17 cellular contexts compared by ENCODE assay signal in the genomic region with DNA sequence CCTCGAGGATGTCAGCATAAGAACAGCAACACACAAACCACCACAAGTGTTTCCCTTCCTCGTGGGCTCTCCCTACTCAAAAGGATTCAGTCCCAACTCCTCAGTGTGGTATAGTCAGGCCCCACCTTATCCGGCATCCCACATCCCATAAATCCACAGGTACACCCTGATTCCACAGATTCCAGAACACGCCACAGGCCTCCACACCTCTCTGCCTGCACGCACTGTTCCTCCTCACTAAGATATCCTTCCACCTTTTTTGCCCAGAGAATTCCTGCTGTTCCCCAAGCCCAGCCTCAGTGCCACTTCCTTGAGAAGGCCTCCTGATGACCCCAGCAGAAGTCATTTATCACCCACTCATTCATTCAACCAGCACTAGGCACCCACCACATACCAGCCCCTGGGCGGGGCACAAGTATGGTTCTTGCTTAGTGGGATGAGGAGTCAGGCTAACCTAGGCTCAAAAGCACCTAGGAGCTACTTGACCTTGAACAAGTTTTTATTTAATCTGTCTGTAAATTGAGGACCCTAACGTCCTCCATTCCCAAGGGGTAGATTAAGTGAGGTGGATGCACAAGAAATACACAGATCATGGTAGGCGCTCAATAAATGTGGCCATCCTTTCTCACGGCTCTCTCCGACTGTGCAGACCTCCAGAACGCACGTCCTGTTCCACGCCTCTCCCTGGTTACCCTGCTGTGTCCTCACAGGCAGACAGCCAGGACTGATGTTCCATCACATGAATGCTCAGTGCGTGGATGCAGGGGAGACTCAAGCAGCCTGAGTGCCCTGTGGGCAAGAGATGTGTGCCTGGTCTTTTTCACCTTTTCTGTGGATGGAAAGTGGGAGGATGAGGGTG. TPM values are rescaled to one million over a fixed set of nuclear protein-coding genes. Genes with fewer than 3 reads are reported as not detected.
DNase-seq lines count a peak whose midpoint lies in the region; ATAC-seq, FAIRE-seq and TF ChIP-seq lines count a peak whose summit lies in the region.
"Had no signal": no experiment of that assay in that cellular context is flagged by ENCODE, and none has a peak within 500 bp of the region (broad histone marks: within the 10 kb centered on the region; RNA-seq: fewer than 3 reads in every experiment).

No MANE protein-coding gene starts in this region.

- H3K4me1 ChIP-seq in BLaER1 treated with 17β-estradiol and CSF1 and Interleukin-3, amounts not matched to agents 10 nM and 100 nM = peaks cover 19 to 61% (median 48%) of the 10 kb centered on the region in 10 experiments
- H3K4me1 ChIP-seq: parathyroid adenoma had no signal

- H3K36me3 Mint-ChIP-seq in natural killer cell = no peaks in the 10 kb centered on the region

- TF ChIP-seq CTCF in bronchial epithelial cell (IDR thresholded peaks at IDR 0.05; ENCODE audit: insufficient read depth, low read length, severe bottlenecking) = no peak
- TF ChIP-seq CTCF in natural killer cell (IDR thresholded peaks at IDR 0.05) = no peak

- peaks cover 59% of the 10 kb centered on the region in 2 donors for H3K27me3 Mint-ChIP-seq in natural killer cell (ENCODE audit: low read depth in 2 of 2)

- peak overlapping the region in 7 of 11 experiments; percentile 84 to 97 (median 94); a peak in 9 of 22 replicates for H3K4me2 ChIP-seq in BLaER1 treated with 17β-estradiol and CSF1 and Interleukin-3, amounts not matched to agents 10 nM and 100 nM

- H4K20me1 ChIP-seq in BLaER1 treated with 17β-estradiol and CSF1 and Interleukin-3, amounts not matched to agents 10 nM and 100 nM = peaks cover 0 to 82% (median 18%) of the 10 kb centered on the region in 11 experiments; a peak in 16 of 22 replicates

- FAIRE-seq in bronchial epithelial cell (lab: Jason Lieb, UNC) = peak; percentile 68
- FAIRE-seq: GM18507, H54 had no signal

- H3K27ac ChIP-seq in BLaER1 treated with 17β-estradiol and CSF1 and Interleukin-3, amounts not matched to agents 10 nM and 100 nM = no peak overlapping the region
- H3K27ac ChIP-seq: C4-2B, HL-60, parathyroid adenoma had no signal

- H3K9ac ChIP-seq in BLaER1 treated with 17β-estradiol and CSF1 and Interleukin-3, amounts not matched to agents 10 nM and 100 nM = no peak overlapping the region
- H3K9ac ChIP-seq: parathyroid adenoma had no signal

- peaks cover 46 to 98% (median 58%) of the 10 kb centered on the region in 11 experiments for H3K27me3 ChIP-seq in BLaER1 treated with 17β-estradiol and CSF1 and Interleukin-3, amounts not matched to agents 10 nM and 100 nM
- H3K27me3 ChIP-seq in bronchial epithelial cell (ENCODE audit: control insufficient read depth, insufficient read depth, low read length) = peaks cover 35% of the 10 kb centered on the region

- peaks cover 4 to 22% of the 10 kb centered on the region in 2 donors for H3K4me1 Mint-ChIP-seq in natural killer cell

- H3K36me3 ChIP-seq in BLaER1 treated with 17β-estradiol and CSF1 and Interleukin-3, amounts not matched to agents 10 nM and 100 nM = no peaks in the 10 kb centered on the region
- no peaks in the 10 kb centered on the region for H3K36me3 ChIP-seq in bronchial epithelial cell (ENCODE audit: control insufficient read depth, insufficient read depth, low read length)

- in situ Hi-C loops in Caki2 (cut with HindIII; ENCODE audit: low pct_unique_long_range_greater_than_20kb, low sequenced_read_pairs) = no loop called here

- H3K4me3 Mint-ChIP-seq in natural killer cell = peak overlapping the region; percentile 66
- H3K4me3 Mint-ChIP-seq: dendritic cell treated with granulocyte-macrophage colony-stimulating factor and Interleukin-4, amounts not matched to agents 40 ng/mL and 50 ng/mL, for 4 days had no signal

- peak; percentile 62 for DNase-seq in Caki2 (ENCODE audit: low read depth)
- no peak for DNase-seq in bronchial epithelial cell (ENCODE audit: low read depth)
- DNase-seq in natural killer cell = no peak
- DNase-seq in sciatic nerve (ENCODE audit: low spot score) = no peak
- no peak for DNase-seq in NCI-H524 treated with DMSO at 0.1 percent for 48 hours (lab: John Stamatoyannopoulos, UW)
- DNase-seq: amniotic stem cell, NCI-H1436 treated with DMSO at 0.1 percent for 48 hours had no signal

- intact Hi-C loops in natural killer cell (cut with micrococcal nuclease) = no loop called here
- intact Hi-C loops in sciatic nerve (cut with DNase I) = no loop called here

- H3K4me3 ChIP-seq in BLaER1 treated with 17β-estradiol and CSF1 and Interleukin-3, amounts not matched to agents 10 nM and 100 nM = no peak overlapping the region
- H3K4me3 ChIP-seq in bronchial epithelial cell (ENCODE audit: low read depth, low read length) = no peak overlapping the region

- H3K9me3 Mint-ChIP-seq in natural killer cell = no peaks in the 10 kb centered on the region
- H3K9me3 Mint-ChIP-seq: dendritic cell treated with granulocyte-macrophage colony-stimulating factor and Interleukin-4, amounts not matched to agents 40 ng/mL and 50 ng/mL, for 4 days had no signal

- no peak for ATAC-seq in natural killer cell
- ATAC-seq in sciatic nerve = no peak
- ATAC-seq in HG03175 (IDR thresholded peaks at IDR 0.05; ENCODE audit: unreplicated experiment) = no peak

- peak overlapping the region in 1 of 2 donors; percentile 6 for H3K27ac Mint-ChIP-seq in natural killer cell
- H3K27ac Mint-ChIP-seq: dendritic cell treated with granulocyte-macrophage colony-stimulating factor and Interleukin-4, amounts not matched to agents 40 ng/mL and 50 ng/mL, for 4 days had no signal

- H3K9me3 ChIP-seq in BLaER1 treated with 17β-estradiol and CSF1 and Interleukin-3, amounts not matched to agents 10 nM and 100 nM (replicated peaks in 1 of 11) = no peaks in the 10 kb centered on the region

RNA-seq across cellular contexts. Expression of a gene that starts 2.1 kb away (rescaled TPM):
- 0.20 and 1.5 TPM in 2 replicates for total RNA-seq in Caki2 (2014; rRNA removed; shearing (Covaris generic); ENCODE audit: low replicate concordance)
- total RNA-seq in bronchial epithelial cell (not detected in 2 replicates), natural killer cell (not detected), sciatic nerve (0.71 TPM)
- total RNA-seq: lung microvascular endothelial cell, NCI-H460 had no signal

RNA-seq across cellular contexts. Expression of a gene that starts 10.8 kb away (rescaled TPM):
- 198 and 250 TPM in 2 replicates for total RNA-seq in Caki2 (2014; rRNA removed; shearing (Covaris generic); ENCODE audit: low replicate concordance)
- 1.8 and 7.1 TPM in 2 replicates for total RNA-seq in bronchial epithelial cell
- total RNA-seq in natural killer cell = under 1 TPM in 1 of 3 donors, not detected in 2; 0.25 TPM
- 15.4 TPM for total RNA-seq in sciatic nerve

RNA-seq across cellular contexts. Expression of a gene that starts 49.0 kb away (rescaled TPM):
- total RNA-seq in Caki2 (2014; rRNA removed; shearing (Covaris generic); ENCODE audit: low replicate concordance) = 214 and 378 TPM in 2 replicates
- total RNA-seq in bronchial epithelial cell (498 and 521 TPM in 2 replicates), natural killer cell (100 to 1,000 TPM; 571 to 752 (median 578) TPM), sciatic nerve (742 TPM)

Comparison
In these comparisons a context has a peak if more than half of its experiments do, and no peak if none do; other contexts are left out.
1. RNA of a gene that starts 10.8 kb away (total RNA-seq): 198 to 250 TPM in Caki2; 15.4 TPM in sciatic nerve (single experiment), 1.8 to 7.1 TPM in bronchial epithelial cell and 0.25 TPM in natural killer cell; every median in the first group is over 10 times any median in the second.